In the genomic region with DNA sequence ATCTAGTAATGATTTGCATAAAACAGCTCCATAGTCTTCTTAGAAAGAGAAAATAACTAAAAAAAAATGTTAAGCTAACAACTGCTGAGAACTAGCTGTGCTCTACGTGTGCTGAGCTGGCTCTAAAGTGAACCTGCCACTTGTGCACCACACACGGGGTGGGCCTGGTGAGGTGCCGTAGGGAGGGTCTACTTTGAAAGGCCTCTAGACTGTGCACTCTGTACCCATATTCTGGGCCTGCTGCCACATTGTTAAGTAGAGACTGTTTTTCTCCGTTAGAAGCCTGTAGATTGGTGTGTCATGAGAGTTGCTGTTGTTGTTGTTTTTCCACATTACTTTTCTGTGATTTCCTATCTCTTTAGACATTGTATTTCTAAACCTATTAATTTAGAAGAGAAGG, we compare ENCODE assay signal across 19 cellular contexts.
"Had no signal": no experiment of that assay in that cellular context is flagged by ENCODE, and none has a peak within 500 bp of the region (broad histone marks: within the 10 kb centered on the region; RNA-seq: fewer than 3 reads in every experiment).

No MANE protein-coding gene starts in this region.

- H3K27ac ChIP-seq: colonic mucosa, neutrophil, psoas muscle, stomach, upper lobe of left lung, uterus had no signal

- H3K4me3 ChIP-seq: colonic mucosa, psoas muscle, stomach, upper lobe of left lung, uterus had no signal

- H3K27me3 ChIP-seq: colonic mucosa, neutrophil, stomach, upper lobe of left lung, uterus had no signal

- H3K27ac Mint-ChIP-seq: endodermal cell; naive thymus-derived CD4-positive, alpha-beta T cell; nephron progenitor cell had no signal

- H3K9me3 Mint-ChIP-seq: endodermal cell; naive thymus-derived CD4-positive, alpha-beta T cell; nephron progenitor cell had no signal

- H3K4me3 Mint-ChIP-seq: endodermal cell; naive thymus-derived CD4-positive, alpha-beta T cell; nephron progenitor cell had no signal

- H3K4me1 ChIP-seq: colonic mucosa, psoas muscle, uterus had no signal

- H3K27me3 Mint-ChIP-seq: naive thymus-derived CD4-positive, alpha-beta T cell had no signal

- DNase-seq: cerebellar nuclear complex; colonic mucosa; dermis blood vessel endothelial cell; endodermal cell; erythroblast; foreskin melanocyte; islet precursor cell; mammary epithelial cell; naive thymus-derived CD4-positive, alpha-beta T cell; nephron progenitor cell; psoas muscle; small intestine; stimulated activated CD4-positive, alpha-beta T cell treated with anti-CD3 and anti-CD28 coated beads, Interleukin-12 subunit alpha, Interleukin-12 subunit beta, amount 100 ng/mL, for 4 hours; stimulated activated naive CD4-positive, alpha-beta T cell; stomach; upper lobe of left lung; uterus had no signal

- H3K36me3 ChIP-seq: colonic mucosa, neutrophil, uterus had no signal

- ATAC-seq: naive thymus-derived CD4-positive, alpha-beta T cell had no signal

- H3K9me3 ChIP-seq: colonic mucosa, neutrophil, psoas muscle, stomach, upper lobe of left lung, uterus had no signal

- FAIRE-seq: endothelial cell of umbilical vein, small intestine had no signal
